In genomic region chr17:76671912-76672262, GRCh38 we compare ENCODE assay signal across 1 cellular context.
TF ChIP-seq lines count a peak whose summit lies in the region.

No MANE protein-coding gene starts in this region.

TF ChIP-seq in K562, 482 proteins besides CTCF, POLR2A, EP300 and RAD21 (continued from another document and continues in another):
- TF ChIP-seq AFF1 (IDR thresholded peaks at IDR 0.05; ENCODE audit: low read depth in 1 of 2, partially characterized antibody in 2 of 2): peak in 1 of 2 experiments; percentile 29
- TF ChIP-seq TCF3 (CRISPR knock-in tag; IDR thresholded peaks at IDR 0.05): no peak
- no peak for TF ChIP-seq BRCA1 (IDR thresholded peaks at IDR 0.05)
- no peak for TF ChIP-seq BRCA1 (CRISPR knock-in tag; IDR thresholded peaks at IDR 0.05)
- TF ChIP-seq ZNF133 (CRISPR knock-in tag; IDR thresholded peaks at IDR 0.05): no peak
- no peak for TF ChIP-seq ZHX1 (conservative IDR thresholded peaks at IDR 0.05; ENCODE audit: low read length)
- TF ChIP-seq SREBF2 (CRISPR knock-in tag; IDR thresholded peaks at IDR 0.05): no peak
- TF ChIP-seq CTBP1 (IDR thresholded peaks at IDR 0.05; ENCODE audit: borderline replicate concordance): no peak
- no peak for TF ChIP-seq MECOM (CRISPR knock-in tag; IDR thresholded peaks at IDR 0.05)
- TF ChIP-seq ZNF23 (CRISPR knock-in tag; IDR thresholded peaks at IDR 0.05): no peak
- no peak for TF ChIP-seq RBM39 (optimal IDR thresholded peaks at IDR 0.05; ENCODE audit: low read depth, low read length)
- TF ChIP-seq TEAD1 (CRISPR knock-in tag; IDR thresholded peaks at IDR 0.05): no peak
- TF ChIP-seq POLR2B (IDR thresholded peaks at IDR 0.05; ENCODE audit: low read depth, partially characterized antibody): peak; percentile 66
- no peak for TF ChIP-seq ASH1L (IDR thresholded peaks at IDR 0.05; ENCODE audit: borderline replicate concordance, low read depth, partially characterized antibody)
- no peak for TF ChIP-seq COPS2 (conservative IDR thresholded peaks at IDR 0.05)
- TF ChIP-seq C11orf30 (IDR thresholded peaks at IDR 0.05; ENCODE audit: low read depth): no peak
- TF ChIP-seq ZNF717 (CRISPR knock-in tag; IDR thresholded peaks at IDR 0.05): no peak
- no peak for TF ChIP-seq MTA1 (IDR thresholded peaks at IDR 0.05; ENCODE audit: borderline replicate concordance)
- TF ChIP-seq ZNF764 (CRISPR knock-in tag; IDR thresholded peaks at IDR 0.05; ENCODE audit: low read depth): no peak
- no peak for TF ChIP-seq ZNF217 (CRISPR knock-in tag; IDR thresholded peaks at IDR 0.05)
- TF ChIP-seq SRF (CRISPR knock-in tag; IDR thresholded peaks at IDR 0.05): no peak
- no peak for TF ChIP-seq ZNF121 (CRISPR knock-in tag; conservative IDR thresholded peaks at IDR 0.05)
- TF ChIP-seq E2F8 (IDR thresholded peaks at IDR 0.05; ENCODE audit: low read depth, partially characterized antibody): no peak
- no peak for TF ChIP-seq MAFG (tag; conservative IDR thresholded peaks at IDR 0.05)
- TF ChIP-seq TAF1 (IDR thresholded peaks at IDR 0.05; ENCODE audit: control insufficient read depth, extremely low read depth, insufficient read depth, low read length, severe bottlenecking): peak; percentile 21
- 0 out of 4 replicates have a peak, but pooled peaks of 1 of the 2 experiments have one; percentile 12 for TF ChIP-seq HDAC1 (IDR thresholded peaks at IDR 0.05)
- no peak for TF ChIP-seq ZNF740 (CRISPR knock-in tag; IDR thresholded peaks at IDR 0.05)
- TF ChIP-seq ZNF740 (tag; IDR thresholded peaks at IDR 0.05): no peak
- TF ChIP-seq ZNF224 (CRISPR knock-in tag; IDR thresholded peaks at IDR 0.05): no peak
- 0 out of 2 replicates have a peak, but pooled peaks have one; percentile 1 for TF ChIP-seq JUND (IDR thresholded peaks at IDR 0.05; ENCODE audit: borderline replicate concordance, low read depth, low read length)
- no peak for TF ChIP-seq JUND (tag; IDR thresholded peaks at IDR 0.05; ENCODE audit: borderline replicate concordance, low read depth, low read length)
- no peak for TF ChIP-seq SAFB (IDR thresholded peaks at IDR 0.05; ENCODE audit: borderline replicate concordance, low read depth, low read length)
- no peak; the same call in 1 of the 2 replicates for TF ChIP-seq MTA3 (IDR thresholded peaks at IDR 0.05; ENCODE audit: borderline replicate concordance)
- TF ChIP-seq ZNF398 (CRISPR knock-in tag; IDR thresholded peaks at IDR 0.05): no peak
- TF ChIP-seq ZKSCAN3 (CRISPR knock-in tag; IDR thresholded peaks at IDR 0.05): no peak
- no peak for TF ChIP-seq FOXO4 (CRISPR knock-in tag; IDR thresholded peaks at IDR 0.05)
- no peak for TF ChIP-seq ZBTB33 (CRISPR knock-in tag; IDR thresholded peaks at IDR 0.05)
- TF ChIP-seq MAX (CRISPR knock-in tag; IDR thresholded peaks at IDR 0.05): no peak
- no peak for TF ChIP-seq ZEB2 (IDR thresholded peaks at IDR 0.05)
- no peak for TF ChIP-seq TSC22D4 (tag; IDR thresholded peaks at IDR 0.05)
- no peak for TF ChIP-seq FOXM1 (IDR thresholded peaks at IDR 0.05; ENCODE audit: low read depth)
- no peak for TF ChIP-seq FOXM1 (CRISPR knock-in tag; IDR thresholded peaks at IDR 0.05; ENCODE audit: low read depth)
- TF ChIP-seq ZC3H8 (IDR thresholded peaks at IDR 0.05): no peak
- no peak for TF ChIP-seq CEBPG (CRISPR knock-in tag; IDR thresholded peaks at IDR 0.05)
- TF ChIP-seq CEBPG (tag; conservative IDR thresholded peaks at IDR 0.05 in 1 of 2, IDR thresholded peaks at IDR 0.05 in 1 of 2): no peak
- no peak for TF ChIP-seq RNF219 (CRISPR knock-in tag; IDR thresholded peaks at IDR 0.05)
- TF ChIP-seq MYC (IDR thresholded peaks at IDR 0.05; ENCODE audit: low read depth, low read length): no peak
- TF ChIP-seq MYC (CRISPR knock-in tag; IDR thresholded peaks at IDR 0.05; ENCODE audit: borderline replicate concordance, low read depth): no peak
- TF ChIP-seq MAFK (IDR thresholded peaks at IDR 0.05; ENCODE audit: low read length): no peak
- no peak for TF ChIP-seq ZNF830 (CRISPR knock-in tag; IDR thresholded peaks at IDR 0.05)
- TF ChIP-seq SMAD1 (IDR thresholded peaks at IDR 0.05; ENCODE audit: low read depth, low read length, partially characterized antibody): peak; percentile 65
